21 cellular contexts compared by ENCODE assay signal in the genomic region with DNA sequence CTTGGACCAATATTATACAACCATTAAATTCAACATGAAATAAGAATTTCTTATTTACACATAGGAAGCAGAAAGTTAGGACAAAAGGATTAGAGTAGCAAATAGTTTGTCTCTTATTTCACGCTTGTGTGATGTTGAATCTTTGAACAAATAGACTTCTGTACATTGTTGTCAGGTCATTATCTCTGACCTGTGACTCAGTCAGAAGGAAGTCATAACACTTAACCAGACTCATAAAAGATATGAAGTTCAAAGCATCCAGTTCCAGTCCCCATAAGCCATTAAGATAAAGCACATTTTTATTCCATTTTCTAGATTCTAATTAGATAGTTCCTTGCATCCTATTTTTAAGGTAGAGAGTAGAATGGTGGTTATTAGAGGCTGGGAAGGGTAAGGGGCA.
A peak's percentile ranks its signal among the peaks of the same experiment; 100 is the strongest.
DNase-seq lines count a peak whose midpoint lies in the region; ATAC-seq, FAIRE-seq and TF ChIP-seq lines count a peak whose summit lies in the region.
"Had no signal": no experiment of that assay in that cellular context is flagged by ENCODE, and none has a peak within 500 bp of the region (broad histone marks: within the 10 kb centered on the region; RNA-seq: fewer than 3 reads in every experiment).

No MANE protein-coding gene starts in this region.

- CTCF ChIA-PET in MCF 10A (lab: Yijun Ruan, JAX) (no interaction called here), endothelial cell of umbilical vein (lab: Charles Lee) (no interaction called here)
- CTCF ChIA-PET in CD8-positive, alpha-beta T cell (lab: Charles Lee) = no interaction called here

- H4K20me1 ChIP-seq in endothelial cell of umbilical vein (replicated peaks; ENCODE audit: control insufficient read depth, extremely low read depth, insufficient read depth, low read length) = no peaks in the 10 kb centered on the region
- H4K20me1 ChIP-seq in smooth muscle cell (ENCODE audit: low read depth) = no peaks in the 10 kb centered on the region

- no peaks in the 10 kb centered on the region for H3K27me3 Mint-ChIP-seq in MCF 10A (ENCODE audit: insufficient read depth, unreplicated experiment)
- H3K27me3 Mint-ChIP-seq in CD8-positive, alpha-beta T cell (ENCODE audit: low read depth) = no peaks in the 10 kb centered on the region
- H3K27me3 Mint-ChIP-seq: memory B cell had no signal

- TF ChIP-seq CTCF in MCF 10A (IDR thresholded peaks at IDR 0.05; ENCODE audit: unreplicated experiment) (no peak), breast epithelium (IDR thresholded peaks at IDR 0.05) (no peak), endothelial cell of umbilical vein (IDR thresholded peaks at IDR 0.05; ENCODE audit: extremely low read depth in 1 of 2, insufficient read depth in 1 of 2, low read depth in 1 of 2, low read length in 2 of 2) (no peak), smooth muscle cell (IDR thresholded peaks at IDR 0.05; ENCODE audit: borderline replicate concordance, insufficient read depth, poor library complexity, severe bottlenecking) (no peak)
- no peak for TF ChIP-seq CTCF in CD8-positive, alpha-beta T cell (IDR thresholded peaks at IDR 0.05)

- no peak overlapping the region for H3K4me3 Mint-ChIP-seq in MCF 10A (ENCODE audit: unreplicated experiment)
- H3K4me3 Mint-ChIP-seq in CD8-positive, alpha-beta T cell = no peak overlapping the region
- H3K4me3 Mint-ChIP-seq: H9, memory B cell, neural crest cell had no signal

- BruUV-seq in MCF 10A (replicated peaks; lab: Mats Ljungman, UMichigan) = no TSS peak
- no TSS peak for BruUV-seq in endothelial cell of umbilical vein (replicated peaks; lab: Mats Ljungman, UMichigan)

- H3K9ac ChIP-seq in endothelial cell of umbilical vein (replicated peaks; ENCODE audit: extremely low read depth, insufficient read depth, low read length) (no peak overlapping the region), smooth muscle cell (ENCODE audit: low read depth) (no peak overlapping the region)

- FAIRE-seq in endothelial cell of umbilical vein (lab: Jason Lieb, UNC) = peak; percentile 56

- no peak for ATAC-seq in CD8-positive, alpha-beta T cell
- no peak for ATAC-seq in HG03571 (IDR thresholded peaks at IDR 0.05; ENCODE audit: unreplicated experiment)

- no peak overlapping the region for H3K4me2 ChIP-seq in endothelial cell of umbilical vein (ENCODE audit: insufficient read depth, low read length)
- peak overlapping the region; percentile 4 for H3K4me2 ChIP-seq in smooth muscle cell

- H3K36me3 ChIP-seq in breast epithelium (no peaks in the 10 kb centered on the region), endothelial cell of umbilical vein (ENCODE audit: control insufficient read depth in 2 of 2, extremely low read depth in 1 of 2, insufficient read depth in 2 of 2, low read length in 2 of 2) (no peaks in the 10 kb centered on the region), smooth muscle cell (ENCODE audit: low read depth) (no peaks in the 10 kb centered on the region)
- no peaks in the 10 kb centered on the region for H3K36me3 ChIP-seq in CD8-positive, alpha-beta T cell (ENCODE audit: insufficient read depth, low read length)

- 7% methylated on average over 1 of the region's 1 CpG for WGBS in smooth muscle cell (ENCODE audit: low lambda C conversion rate)

- dilution Hi-C loops in endothelial cell of umbilical vein (cut with MboI; ENCODE audit: extremely low pct_ligation_motif_present, low sequenced_read_pairs) = no loop called here

- H3K27ac ChIP-seq in breast epithelium (no peak overlapping the region), endothelial cell of umbilical vein (ENCODE audit: insufficient read depth, low read depth, low read length) (no peak overlapping the region), smooth muscle cell (ENCODE audit: low read depth) (no peak overlapping the region)
- H3K27ac ChIP-seq in CD8-positive, alpha-beta T cell (ENCODE audit: low read depth, low read length) = no peak overlapping the region
- H3K27ac ChIP-seq: coronary artery had no signal

- H3K79me2 ChIP-seq in endothelial cell of umbilical vein (ENCODE audit: control insufficient read depth, insufficient read depth, low read length) = no peaks in the 10 kb centered on the region
- H3K79me2 ChIP-seq in smooth muscle cell (ENCODE audit: low read depth) = no peaks in the 10 kb centered on the region

- H3K4me1 ChIP-seq in breast epithelium = no peaks in the 10 kb centered on the region
- H3K4me1 ChIP-seq in endothelial cell of umbilical vein (ENCODE audit: control insufficient read depth, extremely low read depth, insufficient read depth, low read length) = peaks cover 2% of the 10 kb centered on the region
- H3K4me1 ChIP-seq in smooth muscle cell (ENCODE audit: low read depth) = no peaks in the 10 kb centered on the region
- no peaks in the 10 kb centered on the region for H3K4me1 ChIP-seq in CD8-positive, alpha-beta T cell (ENCODE audit: insufficient read depth, low read length)

- H3K4me3 ChIP-seq in breast epithelium = no peak overlapping the region
- no peak overlapping the region for H3K4me3 ChIP-seq in endothelial cell of umbilical vein (replicated peaks in 1 of 3; ENCODE audit: insufficient read depth in 1 of 3, low read depth in 1 of 3, low read length in 3 of 3)
- no peak overlapping the region for H3K4me3 ChIP-seq in smooth muscle cell
- no peak overlapping the region for H3K4me3 ChIP-seq in CD8-positive, alpha-beta T cell (ENCODE audit: low read depth, low read length)
- H3K4me3 ChIP-seq: coronary artery had no signal

- H3K9me3 ChIP-seq in breast epithelium (no peaks in the 10 kb centered on the region), endothelial cell of umbilical vein (replicated peaks; ENCODE audit: control insufficient read depth, insufficient read depth, low read length) (no peaks in the 10 kb centered on the region), smooth muscle cell (replicated peaks; ENCODE audit: low read depth) (no peaks in the 10 kb centered on the region)
- no peaks in the 10 kb centered on the region for H3K9me3 ChIP-seq in CD8-positive, alpha-beta T cell (ENCODE audit: low read length)

- intact Hi-C loops in MCF 10A (cut with micrococcal nuclease) = no loop called here
- intact Hi-C loops in breast epithelium (cut with DNase I; ENCODE audit: low total_unique reads) = no loop called here
- intact Hi-C loops in endothelial cell of umbilical vein (cut with micrococcal nuclease) = loop anchor here (2.0 kb wide), 1 partner anchor 16 kb away; no protein-coding TSS in a partner anchor
- intact Hi-C loops in CD8-positive, alpha-beta T cell (cut with DNase I, micrococcal nuclease) = no loop called here

- DNase-seq in MCF 10A (ENCODE audit: unreplicated experiment) = peak; percentile 7
- DNase-seq in breast epithelium (ENCODE audit: low spot score in 2 of 2) = no peak
- peak; percentile 29 for DNase-seq in RPMI7951 (ENCODE audit: low read depth)
- peak; percentile 55 for DNase-seq in endothelial cell of umbilical vein (ENCODE audit: low read depth, low spot score)
- no peak for DNase-seq in smooth muscle cell (lab: John Stamatoyannopoulos, UW; ENCODE audit: unreplicated experiment)
- DNase-seq in CD8-positive, alpha-beta T cell = no peak
- no peak for DNase-seq in stimulated activated CD4-positive, alpha-beta T cell treated with anti-CD3 and anti-CD28 coated beads, Interleukin-4, amount 100 ng/mL, for 1 hour
- DNase-seq: activated CD4-positive, alpha-beta T cell treated with anti-CD3 and anti-CD28 coated beads for 1 hour; activated gamma-delta T cell; anterior cingulate cortex; COR-L47; erythroblast; H9; NCI-H1092 treated with DMSO at 0.1 percent for 48 hours; NCI-H2171; Right ventricle myocardium superior; T-helper 2 cell had no signal

- TF ChIP-seq POLR2A in breast epithelium (IDR thresholded peaks at IDR 0.05) (no peak), endothelial cell of umbilical vein (IDR thresholded peaks at IDR 0.05; ENCODE audit: low read depth, low read length) (no peak)

- no peaks in the 10 kb centered on the region for H3F3A ChIP-seq in smooth muscle cell (ENCODE audit: low read depth)

- no peak overlapping the region for H3K27ac Mint-ChIP-seq in MCF 10A (ENCODE audit: low read depth, unreplicated experiment)
- no peak overlapping the region for H3K27ac Mint-ChIP-seq in CD8-positive, alpha-beta T cell
- H3K27ac Mint-ChIP-seq: H9, memory B cell had no signal

- POLR2A ChIA-PET in MCF 10A (lab: Yijun Ruan, JAX) = no interaction called here
- POLR2A ChIA-PET in endothelial cell of umbilical vein (lab: Charles Lee) = no interaction called here
- POLR2A ChIA-PET in CD8-positive, alpha-beta T cell (lab: Charles Lee) = no interaction called here

- no peaks in the 10 kb centered on the region for H3K9me1 ChIP-seq in endothelial cell of umbilical vein (replicated peaks; ENCODE audit: control insufficient read depth, extremely low read depth, insufficient read depth, low read length)

- H3K9me3 Mint-ChIP-seq in MCF 10A (ENCODE audit: unreplicated experiment) = no peaks in the 10 kb centered on the region
- H3K9me3 Mint-ChIP-seq in CD8-positive, alpha-beta T cell = no peaks in the 10 kb centered on the region
- H3K9me3 Mint-ChIP-seq: memory B cell, neural crest cell had no signal

- no peak overlapping the region for H2AFZ ChIP-seq in endothelial cell of umbilical vein (ENCODE audit: low read depth, low read length)
- no peak overlapping the region for H2AFZ ChIP-seq in smooth muscle cell (ENCODE audit: low read depth)

- no peaks in the 10 kb centered on the region for H3K4me1 Mint-ChIP-seq in MCF 10A (ENCODE audit: insufficient read depth, unreplicated experiment)
- H3K4me1 Mint-ChIP-seq in CD8-positive, alpha-beta T cell (ENCODE audit: low read depth) = no peaks in the 10 kb centered on the region
- H3K4me1 Mint-ChIP-seq: H9, memory B cell had no signal

- H3K27me3 ChIP-seq in breast epithelium (no peaks in the 10 kb centered on the region), endothelial cell of umbilical vein (ENCODE audit: control insufficient read depth in 2 of 2, insufficient read depth in 2 of 2, low read length in 2 of 2) (peaks cover 23 to 67% of the 10 kb centered on the region in 2 experiments), smooth muscle cell (ENCODE audit: low read depth) (no peaks in the 10 kb centered on the region)
- H3K27me3 ChIP-seq in CD8-positive, alpha-beta T cell (ENCODE audit: insufficient read depth, low read length) = no peaks in the 10 kb centered on the region

- no peaks in the 10 kb centered on the region for H3K36me3 Mint-ChIP-seq in MCF 10A (ENCODE audit: insufficient read depth, unreplicated experiment)
- H3K36me3 Mint-ChIP-seq in CD8-positive, alpha-beta T cell = no peaks in the 10 kb centered on the region
- H3K36me3 Mint-ChIP-seq: memory B cell had no signal

TF ChIP-seq in endothelial cell of umbilical vein, 7 proteins besides CTCF, POLR2A, EP300 and RAD21:
- TF ChIP-seq GATA2 (IDR thresholded peaks at IDR 0.05; ENCODE audit: insufficient read depth, insufficient read length, low read depth, low read length) (peak; percentile 31), POLR2AphosphoS5 (IDR thresholded peaks at IDR 0.05; ENCODE audit: insufficient read depth, low read depth, low read length) (no peak), JUN (IDR thresholded peaks at IDR 0.05; ENCODE audit: borderline replicate concordance, insufficient read depth, insufficient read length, low read depth) (peak; percentile 68), FOS (IDR thresholded peaks at IDR 0.05; ENCODE audit: borderline replicate concordance, insufficient read depth, low read length) (peak; percentile 63)
TF ChIP-seq in endothelial cell of umbilical vein: peak in this region for 3.

Comparison
In these comparisons a context has a peak if more than half of its experiments do, and no peak if none do; other contexts are left out.
1. DNase-seq: peak in MCF 10A (single experiment), RPMI7951 (single experiment) and endothelial cell of umbilical vein (single experiment); none in breast epithelium (0 of 2), smooth muscle cell (single experiment), CD8-positive, alpha-beta T cell (0 of 7) and stimulated activated CD4-positive, alpha-beta T cell treated with anti-CD3 and anti-CD28 coated beads, Interleukin-4, amount 100 ng/mL, for 1 hour (single experiment).